Comparison of ENCODE assay signal across 8 cellular contexts in genomic region chr10:4514445-4515108, GRCh38.
DNase-seq lines count a peak whose midpoint lies in the region; ATAC-seq and TF ChIP-seq lines count a peak whose summit lies in the region.

No MANE protein-coding gene starts in this region.

- no peaks in the 10 kb centered on the region for H3K27me3 ChIP-seq in colonic mucosa

- H3K9me3 ChIP-seq in colonic mucosa: no peaks in the 10 kb centered on the region

- H3K4me3 ChIP-seq in colonic mucosa: no peak overlapping the region

- H3K9ac ChIP-seq in colonic mucosa (ENCODE audit: low read depth in 2 of 2, low read length in 2 of 2): no peak overlapping the region

- intact Hi-C loops in colonic mucosa (cut with DNase I): loop anchor here (5.0 kb wide), 2 partner anchors 138 to 253 kb away; no protein-coding TSS in a partner anchor
- intact Hi-C loops in sciatic nerve (cut with DNase I): no loop called here

- POLR2A ChIA-PET in RWPE1 (lab: Yijun Ruan, JAX; ENCODE audit: low non-redundant PET) (no interaction called here), HEK293T (lab: Yijun Ruan, JAX) (no interaction called here)

- no peak overlapping the region for H3K27ac ChIP-seq in colonic mucosa
- no peak overlapping the region for H3K27ac ChIP-seq in RWPE1

- CTCF ChIA-PET in RWPE1 (lab: Yijun Ruan, JAX) (interaction anchor here (0.6 kb wide), 1 partner anchor 467 kb away, joined by 3 read pairs; no protein-coding TSS in a partner anchor), HEK293T (lab: Yijun Ruan, JAX) (no interaction called here)

- no peak for TF ChIP-seq CTCF in colonic mucosa (IDR thresholded peaks at IDR 0.05)
- no peak for TF ChIP-seq CTCF in RWPE1 (conservative IDR thresholded peaks at IDR 0.05; ENCODE audit: low read depth)

- no peaks in the 10 kb centered on the region for H3K36me3 ChIP-seq in colonic mucosa

- ATAC-seq in GM19023 (IDR thresholded peaks at IDR 0.05; ENCODE audit: unreplicated experiment) (peak; percentile 61), HG03095 (IDR thresholded peaks at IDR 0.05; ENCODE audit: unreplicated experiment) (peak; percentile 87), sciatic nerve (peak; percentile 82)

- peak; percentile 23 for DNase-seq in colonic mucosa
- peak; percentile 67 for DNase-seq in sciatic nerve (ENCODE audit: low spot score)
- DNase-seq in HUDEP-2 (lab: John Stamatoyannopoulos, UW; ENCODE audit: unreplicated experiment in 76 of 76): no peak
- no peak for DNase-seq in RWPE1 (ENCODE audit: low spot score)
- DNase-seq in DMS79 treated with DMSO at 0.1 percent for 48 hours (lab: John Stamatoyannopoulos, UW): no peak
- no peak for DNase-seq in HEK293T (ENCODE audit: extremely low spot score)

- H3K4me1 ChIP-seq in colonic mucosa: no peaks in the 10 kb centered on the region

TF ChIP-seq in HEK293T, 16 proteins besides CTCF, POLR2A, EP300 and RAD21:
- TF ChIP-seq PKNOX1 (IDR thresholded peaks at IDR 0.05): no peak
- no peak for TF ChIP-seq SP1 (IDR thresholded peaks at IDR 0.05)
- no peak for TF ChIP-seq BHLHE40 (IDR thresholded peaks at IDR 0.05; ENCODE audit: borderline replicate concordance)
- no peak for TF ChIP-seq SUZ12 (IDR thresholded peaks at IDR 0.05)
- TF ChIP-seq CTBP1 (IDR thresholded peaks at IDR 0.05; ENCODE audit: borderline replicate concordance): no peak
- TF ChIP-seq L3MBTL2 (conservative IDR thresholded peaks at IDR 0.05): no peak
- no peak for TF ChIP-seq FOXK2 (IDR thresholded peaks at IDR 0.05)
- TF ChIP-seq ZNF384 (IDR thresholded peaks at IDR 0.05): no peak
- no peak for TF ChIP-seq FOXM1 (IDR thresholded peaks at IDR 0.05; ENCODE audit: borderline replicate concordance)
- TF ChIP-seq ARNT (IDR thresholded peaks at IDR 0.05): no peak
- no peak for TF ChIP-seq ELF4 (IDR thresholded peaks at IDR 0.05)
- no peak for TF ChIP-seq TARDBP (IDR thresholded peaks at IDR 0.05)
- TF ChIP-seq FOXA1 (IDR thresholded peaks at IDR 0.05): no peak
- no peak for TF ChIP-seq NFRKB (IDR thresholded peaks at IDR 0.05)
- TF ChIP-seq HDGF (IDR thresholded peaks at IDR 0.05; ENCODE audit: borderline replicate concordance): no peak
- TF ChIP-seq LEF1 (IDR thresholded peaks at IDR 0.05; ENCODE audit: borderline replicate concordance): no peak

Comparison
In these comparisons a context has a peak if more than half of its experiments do, and no peak if none do; other contexts are left out.
1. DNase-seq: peak in colonic mucosa (single experiment) and sciatic nerve (single experiment); none in HUDEP-2 (0 of 76), RWPE1 (single experiment), DMS79 treated with DMSO at 0.1 percent for 48 hours (single experiment) and HEK293T (single experiment).
2. Peak in every context shown above with its lines, with median percentiles within 50 percentile points of each other: ATAC-seq.